8 cellular contexts compared by ENCODE assay signal in genomic region chr2:44168684-44169154, GRCh38. TPM values are rescaled to one million over a fixed set of nuclear protein-coding genes. Genes with fewer than 3 reads are reported as not detected.
DNase-seq lines count a peak whose midpoint lies in the region; ATAC-seq and TF ChIP-seq lines count a peak whose summit lies in the region.

Gene PPM1B (plus strand): TSS chr2:44168875. CDS start chr2:44201200, 32,325 bp downstream.

- TF ChIP-seq CTCF in DOHH2 (IDR thresholded peaks at IDR 0.05; ENCODE audit: low read depth, low read length, poor library complexity, severe bottlenecking) (no peak), gastroesophageal sphincter (IDR thresholded peaks at IDR 0.05) (no peak), progenitor cell of endocrine pancreas (IDR thresholded peaks at IDR 0.05; ENCODE audit: unreplicated experiment) (no peak)

- H3K36me3 ChIP-seq in DOHH2 (ENCODE audit: control insufficient read depth, low read length), result peaks cover 13% of the 10 kb centered on the region
- no peaks in the 10 kb centered on the region for H3K36me3 ChIP-seq in H7 (replicated peaks; ENCODE audit: control insufficient read depth, insufficient read depth, low read length)
- H3K36me3 ChIP-seq in gastroesophageal sphincter, result no peaks in the 10 kb centered on the region

- H3K4me3 ChIP-seq in DOHH2 (ENCODE audit: low read length) (peak within 1 kb of the TSS; percentile 80), H7 (ENCODE audit: insufficient read depth, low read depth, low read length) (peak within 1 kb of the TSS; percentile 80), gastroesophageal sphincter (peak within 1 kb of the TSS; percentile 90 to 97)

- H3K4me1 ChIP-seq in DOHH2 (ENCODE audit: control insufficient read depth, low read length) (peaks cover 19% of the 10 kb centered on the region), gastroesophageal sphincter (peaks cover 0 to 29% (median 3%) of the 10 kb centered on the region in 3 donors)

- H3F3A ChIP-seq in DOHH2 (ENCODE audit: control insufficient read depth, insufficient read depth), result no peaks in the 10 kb centered on the region

- peaks cover 18% of the 10 kb centered on the region for H4K20me1 ChIP-seq in DOHH2 (ENCODE audit: control insufficient read depth, insufficient read depth, low read depth, low read length)

- 1% methylated on average over 19 of the region's 49 CpGs; no CpG with 5 or more reads in 1 of the 2 donors for WGBS in gastroesophageal sphincter (ENCODE audit: low coverage in 1 of 2), 2 donors

- peaks cover 8% of the 10 kb centered on the region for H3K9me3 Mint-ChIP-seq in activated T-helper 2 cell treated with anti-CD3 and anti-CD28 coated beads, Interferon-gamma antibody, Interleukin-2, Interleukin-4, amounts not matched to agents 10 μg/mL and 5 μg/mL and 100 μg/mL, durations not matched to agents 14 hours and 24 hours and 36 hours
- H3K9me3 Mint-ChIP-seq in progenitor cell of endocrine pancreas (ENCODE audit: low read depth), result peaks cover 23% of the 10 kb centered on the region

- peaks cover 50% of the 10 kb centered on the region for H3K79me2 ChIP-seq in DOHH2 (ENCODE audit: control insufficient read depth, low read length)

- peak; percentile 98 for DNase-seq in H7
- DNase-seq in NK-92 treated with Interleukin-12 subunit alpha and Interleukin-12 subunit beta, amount 100 ng/mL, for 24 hours (lab: John Stamatoyannopoulos, UW), result peak; percentile 100
- DNase-seq in activated T-helper 2 cell treated with anti-CD3 and anti-CD28 coated beads, Interferon-gamma antibody, Interleukin-2, Interleukin-4, amounts not matched to agents 10 μg/mL and 5 μg/mL and 100 μg/mL, durations not matched to agents 14 hours and 24 hours and 36 hours (ENCODE audit: low spot score), result peak; percentile 99
- peak; percentile 99 for DNase-seq in progenitor cell of endocrine pancreas (ENCODE audit: low spot score, unreplicated experiment)
- DNase-seq in ureter (ENCODE audit: low spot score), result no peak
- no peak for DNase-seq in SKM-1 treated with dmso at 0.1 percent for 144 hours (lab: John Stamatoyannopoulos, UW; ENCODE audit: unreplicated experiment)

- peak; percentile 85 for ATAC-seq in gastroesophageal sphincter

- H3K9me2 ChIP-seq in DOHH2 (replicated peaks; ENCODE audit: control insufficient read depth, low read length), result no peaks in the 10 kb centered on the region

- H3K27me3 ChIP-seq in DOHH2 (ENCODE audit: control insufficient read depth, low read length) (no peaks in the 10 kb centered on the region), H7 (ENCODE audit: control insufficient read depth, insufficient read depth, low read length) (no peaks in the 10 kb centered on the region), gastroesophageal sphincter (peaks cover 12% of the 10 kb centered on the region)

- intact Hi-C loops in activated T-helper 2 cell treated with anti-CD3 and anti-CD28 coated beads, Interferon-gamma antibody, Interleukin-2, Interleukin-4, amounts not matched to agents 10 μg/mL and 5 μg/mL and 100 μg/mL, durations not matched to agents 14 hours and 24 hours and 36 hours (cut with micrococcal nuclease), result loop anchor here (1.0 to 10.0 kb wide), 7 partner anchors 48 to 1036 kb away; partner anchors contain the start of genes CAMKMT, DYNC2LI1, LRPPRC and PREPL

- peak within 1 kb of the TSS; percentile 100 for H3K27ac Mint-ChIP-seq in activated T-helper 2 cell treated with anti-CD3 and anti-CD28 coated beads, Interferon-gamma antibody, Interleukin-2, Interleukin-4, amounts not matched to agents 10 μg/mL and 5 μg/mL and 100 μg/mL, durations not matched to agents 14 hours and 24 hours and 36 hours
- H3K27ac Mint-ChIP-seq in progenitor cell of endocrine pancreas, result peak within 1 kb of the TSS; percentile 99

- H3K27ac ChIP-seq in DOHH2 (ENCODE audit: low read depth, low read length), result peak within 1 kb of the TSS; percentile 81
- peak within 1 kb of the TSS; percentile 92 to 99 (median 98) for H3K27ac ChIP-seq in gastroesophageal sphincter

- TF ChIP-seq POLR2A in gastroesophageal sphincter (IDR thresholded peaks at IDR 0.05), result peak; percentile 97 to 99

- no peak for TF ChIP-seq EP300 in gastroesophageal sphincter (IDR thresholded peaks at IDR 0.05)

- peaks cover 27% of the 10 kb centered on the region for H3K36me3 Mint-ChIP-seq in activated T-helper 2 cell treated with anti-CD3 and anti-CD28 coated beads, Interferon-gamma antibody, Interleukin-2, Interleukin-4, amounts not matched to agents 10 μg/mL and 5 μg/mL and 100 μg/mL, durations not matched to agents 14 hours and 24 hours and 36 hours (ENCODE audit: low read depth)
- H3K36me3 Mint-ChIP-seq in progenitor cell of endocrine pancreas (ENCODE audit: insufficient read depth), result peaks cover 7% of the 10 kb centered on the region

- H3K4me2 ChIP-seq in DOHH2 (ENCODE audit: low read length), result peak within 1 kb of the TSS; percentile 80

- H3K27me3 Mint-ChIP-seq in activated T-helper 2 cell treated with anti-CD3 and anti-CD28 coated beads, Interferon-gamma antibody, Interleukin-2, Interleukin-4, amounts not matched to agents 10 μg/mL and 5 μg/mL and 100 μg/mL, durations not matched to agents 14 hours and 24 hours and 36 hours (ENCODE audit: low read depth), result no peaks in the 10 kb centered on the region
- H3K27me3 Mint-ChIP-seq in progenitor cell of endocrine pancreas, result no peaks in the 10 kb centered on the region

- peaks cover 34% of the 10 kb centered on the region for H3K4me1 Mint-ChIP-seq in activated T-helper 2 cell treated with anti-CD3 and anti-CD28 coated beads, Interferon-gamma antibody, Interleukin-2, Interleukin-4, amounts not matched to agents 10 μg/mL and 5 μg/mL and 100 μg/mL, durations not matched to agents 14 hours and 24 hours and 36 hours (ENCODE audit: low read depth)
- H3K4me1 Mint-ChIP-seq in progenitor cell of endocrine pancreas (ENCODE audit: low read depth), result peaks cover 12% of the 10 kb centered on the region

- H3K4me3 Mint-ChIP-seq in activated T-helper 2 cell treated with anti-CD3 and anti-CD28 coated beads, Interferon-gamma antibody, Interleukin-2, Interleukin-4, amounts not matched to agents 10 μg/mL and 5 μg/mL and 100 μg/mL, durations not matched to agents 14 hours and 24 hours and 36 hours (ENCODE audit: low read depth), result peak within 1 kb of the TSS; percentile 99
- peak within 1 kb of the TSS; percentile 99 for H3K4me3 Mint-ChIP-seq in progenitor cell of endocrine pancreas (ENCODE audit: low read depth)

- H3K9me3 ChIP-seq in DOHH2 (ENCODE audit: control insufficient read depth, insufficient read depth, low read length) (no peaks in the 10 kb centered on the region), gastroesophageal sphincter (no peaks in the 10 kb centered on the region)

RNA-seq across cellular contexts. Expression of gene PPM1B, which starts in this region (rescaled TPM):
- 40.4 and 47.3 TPM in 2 replicates for total RNA-seq in H7 (2014; rRNA removed; shearing (Covaris generic))
- total RNA-seq in activated T-helper 2 cell treated with anti-CD3 and anti-CD28 coated beads, Interferon-gamma antibody, Interleukin-2, Interleukin-4, amounts not matched to agents 10 μg/mL and 5 μg/mL and 100 μg/mL, durations not matched to agents 14 hours and 24 hours and 36 hours, result 43.6 and 45.9 TPM in 2 replicates
- total RNA-seq in gastroesophageal sphincter (100 to 1,000 TPM in 1 of 4 donors, 10 to 100 TPM in 3; 62.9 to 125 (median 81.3) TPM), progenitor cell of endocrine pancreas (57.8 and 60.8 TPM in 2 replicates), ureter (54.8 TPM)

Comparison
In these comparisons a context has a peak if more than half of its experiments do, and no peak if none do; other contexts are left out.
1. DNase-seq: peak in H7 (single experiment), NK-92 treated with Interleukin-12 subunit alpha and Interleukin-12 subunit beta, amount 100 ng/mL, for 24 hours (single experiment), activated T-helper 2 cell treated with anti-CD3 and anti-CD28 coated beads, Interferon-gamma antibody, Interleukin-2, Interleukin-4, amounts not matched to agents 10 μg/mL and 5 μg/mL and 100 μg/mL, durations not matched to agents 14 hours and 24 hours and 36 hours (single experiment) and progenitor cell of endocrine pancreas (single experiment); none in ureter (single experiment) and SKM-1 treated with dmso at 0.1 percent for 144 hours (single experiment).
2. Peak in every context shown above with its lines, with median percentiles within 50 percentile points of each other: H3K4me3 ChIP-seq.